8 cellular contexts compared by ENCODE assay signal in genomic region chr3:179196098-179196497, GRCh38. TPM values are rescaled to one million over a fixed set of nuclear protein-coding genes. Genes with fewer than 3 reads are reported as not detected.
DNase-seq lines count a peak whose midpoint lies in the region; ATAC-seq and TF ChIP-seq lines count a peak whose summit lies in the region.

No MANE protein-coding gene starts in this region.

- 0 out of 2 replicates have a peak, but pooled peaks cover 2% of the 10 kb centered on the region for H3F3A ChIP-seq in Loucy (ENCODE audit: low read depth)

- BruUV-seq in Calu3 (replicated peaks; lab: Mats Ljungman, UMichigan): no TSS peak

- no peaks in the 10 kb centered on the region for H3K9me3 ChIP-seq in Loucy (ENCODE audit: insufficient read depth, low read depth, low read length)
- H3K9me3 ChIP-seq in lower lobe of right lung: no peaks in the 10 kb centered on the region

- DNase-seq in foreskin fibroblast (peak; percentile 58 to 72), lower lobe of right lung (no peak), Calu3 (no peak), NCI-H524 (lab: John Stamatoyannopoulos, UW) (no peak), NCI-H2171 (lab: John Stamatoyannopoulos, UW) (no peak)

- H3K4me3 Mint-ChIP-seq in Calu3 (ENCODE audit: low read depth, unreplicated experiment): no peak overlapping the region

- H2AFZ ChIP-seq in Loucy (ENCODE audit: low read length): no peak overlapping the region

- H3K36me3 ChIP-seq in Loucy (ENCODE audit: insufficient read depth, low read length) (peaks cover 12% of the 10 kb centered on the region), lower lobe of right lung (peaks cover 16% of the 10 kb centered on the region)

- H4K20me1 ChIP-seq in Loucy (ENCODE audit: insufficient read depth, low read length, poor library complexity, severe bottlenecking): peaks cover 24% of the 10 kb centered on the region

- H3K9ac ChIP-seq in Loucy (ENCODE audit: low read depth, low read length, poor library complexity, severe bottlenecking): no peak overlapping the region

- H3K4me3 ChIP-seq in Loucy (ENCODE audit: low read length, poor library complexity, severe bottlenecking) (no peak overlapping the region), foreskin fibroblast (ENCODE audit: low read depth in 1 of 2, low read length in 2 of 2) (no peak overlapping the region), lower lobe of right lung (no peak overlapping the region)

- no peak for TF ChIP-seq CTCF in Loucy (conservative IDR thresholded peaks at IDR 0.05; ENCODE audit: low read length)
- no peak for TF ChIP-seq CTCF in foreskin fibroblast (IDR thresholded peaks at IDR 0.05; ENCODE audit: low read depth, low read length)
- no peak for TF ChIP-seq CTCF in lower lobe of right lung (IDR thresholded peaks at IDR 0.05)
- no peak for TF ChIP-seq CTCF in Calu3 (IDR thresholded peaks at IDR 0.05; ENCODE audit: unreplicated experiment)

- no peak overlapping the region for H3K27ac ChIP-seq in lower lobe of right lung

- no peaks in the 10 kb centered on the region for H3K9me3 Mint-ChIP-seq in Calu3 (ENCODE audit: low read depth, unreplicated experiment)

- ATAC-seq in GM18502 (IDR thresholded peaks at IDR 0.05; ENCODE audit: poor library complexity, unreplicated experiment) (peak; percentile 89), GM21737 (IDR thresholded peaks at IDR 0.05; ENCODE audit: unreplicated experiment) (peak; percentile 88), lower lobe of right lung (no peak)

- no peaks in the 10 kb centered on the region for H3K36me3 Mint-ChIP-seq in Calu3 (ENCODE audit: insufficient read depth, unreplicated experiment)

- no peaks in the 10 kb centered on the region for H3K9me2 ChIP-seq in Loucy (replicated peaks; ENCODE audit: low read depth, low read length)

- H3K27me3 ChIP-seq in Loucy (ENCODE audit: insufficient read depth, low read length, poor library complexity, severe bottlenecking) (no peaks in the 10 kb centered on the region), lower lobe of right lung (ENCODE audit: low read depth) (no peaks in the 10 kb centered on the region)

- peaks cover 57% of the 10 kb centered on the region; the same call in 1 of the 2 replicates for H3K79me2 ChIP-seq in Loucy (ENCODE audit: insufficient read depth, low read length)

- H3K4me1 ChIP-seq in Loucy (ENCODE audit: insufficient read depth, low read length, poor library complexity, severe bottlenecking) (peaks cover 30% of the 10 kb centered on the region), lower lobe of right lung (peaks cover 13% of the 10 kb centered on the region)

- no peaks in the 10 kb centered on the region for H3K4me1 Mint-ChIP-seq in Calu3 (ENCODE audit: low read depth, unreplicated experiment)

- peak overlapping the region; percentile 22 for H3K4me2 ChIP-seq in Loucy (ENCODE audit: low read depth, low read length, poor library complexity, severe bottlenecking)

- no peaks in the 10 kb centered on the region for H3K27me3 Mint-ChIP-seq in Calu3 (ENCODE audit: unreplicated experiment)

- CTCF ChIA-PET in Calu3 (lab: Charles Lee): interaction anchor here (0.5 kb wide), 1 partner anchor 96 kb away, joined by 3 read pairs; no protein-coding TSS in a partner anchor

- H3K27ac Mint-ChIP-seq in Calu3 (ENCODE audit: unreplicated experiment): no peak overlapping the region

- intact Hi-C loops in lower lobe of right lung (cut with DNase I): no loop called here
- intact Hi-C loops in Calu3 (cut with micrococcal nuclease; ENCODE audit: unreplicated experiment): loop anchor here (1.0 kb wide), 1 partner anchor 15 kb away; no protein-coding TSS in a partner anchor

RNA-seq across cellular contexts. Expression of gene PIK3CA, which starts 47.9 kb away (rescaled TPM):
- 33.5 TPM for total RNA-seq in lower lobe of right lung
- total RNA-seq in Calu3 (2022): 26.3 and 28.8 TPM in 2 replicates

RNA-seq across cellular contexts. Expression of gene KCNMB3, which starts 54.8 kb away (rescaled TPM):
- total RNA-seq in lower lobe of right lung: 2.9 TPM
- 4.6 and 6.4 TPM in 2 replicates for total RNA-seq in Calu3 (2022)

Comparison
In these comparisons a context has a peak if more than half of its experiments do, and no peak if none do; other contexts are left out.
1. ATAC-seq: peak in GM18502 (single experiment) and GM21737 (single experiment); none in lower lobe of right lung (0 of 2).
2. DNase-seq: peak in foreskin fibroblast (2 of 2); none in lower lobe of right lung (single experiment), Calu3 (single experiment), NCI-H524 (0 of 2) and NCI-H2171 (single experiment).